8 cellular contexts compared by ENCODE assay signal in genomic region chr4:82430193-82431025, GRCh38. TPM values are rescaled to one million over a fixed set of nuclear protein-coding genes. Genes with fewer than 3 reads are reported as not detected.
DNase-seq lines count a peak whose midpoint lies in the region; ATAC-seq, FAIRE-seq and TF ChIP-seq lines count a peak whose summit lies in the region.

ENOPH1 (plus strand) TSS chr4:82430590; CDS start chr4:82430830, 240 bp downstream.
HNRNPDL (minus strand) TSS chr4:82430462; CDS start chr4:82429690, 772 bp downstream.

- TF ChIP-seq CTCF in esophagus squamous epithelium (IDR thresholded peaks at IDR 0.05): peak in 1 of 6 experiments; percentile 21

- peaks cover 25 to 40% of the 10 kb centered on the region in 2 donors for H3K36me3 Mint-ChIP-seq in activated T-cell treated with anti-CD3 and anti-CD28 coated beads, Interleukin-2, amount 50 U/mL, for 72 hours (ENCODE audit: insufficient read depth in 2 of 2)
- H3K36me3 Mint-ChIP-seq in naive B cell: peaks cover 15 to 24% of the 10 kb centered on the region in 2 donors
- H3K36me3 Mint-ChIP-seq in stimulated activated memory B cell treated with anti-CD40 and anti-IgM and Interleukin-4, amounts not matched to agents 10 μg/mL and 1 μg/mL and 100 μg/mL, for 72 hours: peaks cover 44% of the 10 kb centered on the region

- H3K27ac ChIP-seq in KOPT-K1 (ENCODE audit: low read depth, low read length, poor library complexity, severe bottlenecking): peak within 1 kb of the TSS; percentile 96
- H3K27ac ChIP-seq in esophagus squamous epithelium: peak within 1 kb of the TSS; percentile 97 to 100 (median 98)

- H3K9me3 Mint-ChIP-seq in activated T-cell treated with anti-CD3 and anti-CD28 coated beads, Interleukin-2, amount 50 U/mL, for 72 hours: no peaks in the 10 kb centered on the region
- no peaks in the 10 kb centered on the region for H3K9me3 Mint-ChIP-seq in naive B cell
- no peaks in the 10 kb centered on the region for H3K9me3 Mint-ChIP-seq in stimulated activated memory B cell treated with anti-CD40 and anti-IgM and Interleukin-4, amounts not matched to agents 10 μg/mL and 1 μg/mL and 100 μg/mL, for 72 hours

- peak within 1 kb of the TSS; percentile 95 for H3K27ac Mint-ChIP-seq in activated T-cell treated with anti-CD3 and anti-CD28 coated beads, Interleukin-2, amount 50 U/mL, for 72 hours
- H3K27ac Mint-ChIP-seq in naive B cell: peak within 1 kb of the TSS; percentile 99 to 100 (median 99)
- peak within 1 kb of the TSS; percentile 97 for H3K27ac Mint-ChIP-seq in stimulated activated memory B cell treated with anti-CD40 and anti-IgM and Interleukin-4, amounts not matched to agents 10 μg/mL and 1 μg/mL and 100 μg/mL, for 72 hours

- WGBS in esophagus squamous epithelium, 2 donors: 0% methylated on average over 3 to 46 of the region's 85 CpGs

- DNase-seq in DMS79 (lab: John Stamatoyannopoulos, UW): peak; percentile 91
- DNase-seq in RCC 7860 (ENCODE audit: low spot score): peak; percentile 87
- DNase-seq in activated T-cell treated with anti-CD3 and anti-CD28 coated beads, Interleukin-2, amount 50 U/mL, for 72 hours: peak; percentile 99 to 100
- peak; percentile 74 for DNase-seq in esophagus squamous epithelium (lab: John Stamatoyannopoulos, UW)
- peak; percentile 96 for DNase-seq in naive B cell

- peak within 1 kb of the TSS; percentile 81 to 95 (median 85) for H3K4me3 ChIP-seq in esophagus squamous epithelium

- no peaks in the 10 kb centered on the region for H3K9me3 ChIP-seq in KOPT-K1 (ENCODE audit: insufficient read depth, low read length, poor library complexity, severe bottlenecking)
- H3K9me3 ChIP-seq in esophagus squamous epithelium: no peaks in the 10 kb centered on the region

- ATAC-seq in GM21786 (IDR thresholded peaks at IDR 0.05; ENCODE audit: unreplicated experiment) (peak; percentile 70), naive B cell (ENCODE audit: low read depth in 2 of 2) (peak; percentile 68)
- ATAC-seq in activated T-cell treated with anti-CD3 and anti-CD28 coated beads, Interleukin-2, amount 50 U/mL, for 72 hours (replicated peaks in 1 of 2): peak; percentile 78 to 81
- ATAC-seq in stimulated activated memory B cell treated with anti-CD40 and anti-IgM and Interleukin-4, amounts not matched to agents 10 μg/mL and 1 μg/mL and 100 μg/mL, for 72 hours: peak; percentile 87

- no peaks in the 10 kb centered on the region for H3K27me3 Mint-ChIP-seq in activated T-cell treated with anti-CD3 and anti-CD28 coated beads, Interleukin-2, amount 50 U/mL, for 72 hours (ENCODE audit: low read depth)
- no peaks in the 10 kb centered on the region for H3K27me3 Mint-ChIP-seq in naive B cell
- no peaks in the 10 kb centered on the region for H3K27me3 Mint-ChIP-seq in stimulated activated memory B cell treated with anti-CD40 and anti-IgM and Interleukin-4, amounts not matched to agents 10 μg/mL and 1 μg/mL and 100 μg/mL, for 72 hours

- H3K27me3 ChIP-seq in esophagus squamous epithelium: no peaks in the 10 kb centered on the region

- intact Hi-C loops in esophagus squamous epithelium (cut with DNase I): no loop called here

- FAIRE-seq in RCC 7860 (lab: Jason Lieb, UNC): no peak

- H3K4me3 Mint-ChIP-seq in activated T-cell treated with anti-CD3 and anti-CD28 coated beads, Interleukin-2, amount 50 U/mL, for 72 hours: peak within 1 kb of the TSS; percentile 91 to 100
- H3K4me3 Mint-ChIP-seq in naive B cell: peak within 1 kb of the TSS; percentile 95 to 100 (median 100)
- H3K4me3 Mint-ChIP-seq in stimulated activated memory B cell treated with anti-CD40 and anti-IgM and Interleukin-4, amounts not matched to agents 10 μg/mL and 1 μg/mL and 100 μg/mL, for 72 hours: peak within 1 kb of the TSS; percentile 98

- H3K36me3 ChIP-seq in KOPT-K1 (ENCODE audit: insufficient read depth, low read length) (peaks cover 66% of the 10 kb centered on the region), esophagus squamous epithelium (peaks cover 0 to 33% (median 14%) of the 10 kb centered on the region in 3 donors)

- H3K4me1 Mint-ChIP-seq in activated T-cell treated with anti-CD3 and anti-CD28 coated beads, Interleukin-2, amount 50 U/mL, for 72 hours (ENCODE audit: low read depth): peaks cover 72% of the 10 kb centered on the region
- H3K4me1 Mint-ChIP-seq in naive B cell: peaks cover 37 to 50% (median 49%) of the 10 kb centered on the region in 3 donors
- peaks cover 59% of the 10 kb centered on the region for H3K4me1 Mint-ChIP-seq in stimulated activated memory B cell treated with anti-CD40 and anti-IgM and Interleukin-4, amounts not matched to agents 10 μg/mL and 1 μg/mL and 100 μg/mL, for 72 hours

- peak in 3 of 4 donors; percentile 57 to 74 (median 59) for TF ChIP-seq POLR2A in esophagus squamous epithelium (IDR thresholded peaks at IDR 0.05)

- peaks cover 6 to 61% (median 31%) of the 10 kb centered on the region in 3 donors for H3K4me1 ChIP-seq in esophagus squamous epithelium

RNA-seq across cellular contexts. Expression of gene ENOPH1, which starts in this region (rescaled TPM):
- 10 to 100 TPM; 57.0 to 67.8 TPM for total RNA-seq in activated T-cell treated with anti-CD3 and anti-CD28 coated beads, Interleukin-2, amount 50 U/mL, for 72 hours
- total RNA-seq in esophagus squamous epithelium: 10 to 100 TPM; 21.3 to 39.8 (median 29.9) TPM
- polyA plus RNA-seq in naive B cell (ENCODE audit: low read depth in 6 of 6): 10 to 100 TPM; 38.3 to 91.0 (median 39.1) TPM

RNA-seq across cellular contexts. Expression of gene HNRNPDL, which starts in this region (rescaled TPM):
- total RNA-seq in activated T-cell treated with anti-CD3 and anti-CD28 coated beads, Interleukin-2, amount 50 U/mL, for 72 hours: 100 to 1,000 TPM; 222 to 262 TPM
- total RNA-seq in esophagus squamous epithelium: 100 to 1,000 TPM in 3 of 4 donors, 10 to 100 TPM in 1; 69.1 to 201 (median 133) TPM
- 100 to 1,000 TPM; 288 to 428 (median 371) TPM for polyA plus RNA-seq in naive B cell (ENCODE audit: low read depth in 6 of 6)

Comparison
In these comparisons a context has a peak if more than half of its experiments do, and no peak if none do; other contexts are left out.
1. Peak in every context shown above with its lines: DNase-seq, ATAC-seq, H3K4me3 ChIP-seq and H3K27ac ChIP-seq.